9 cellular contexts compared by ENCODE assay signal in the genomic region with DNA sequence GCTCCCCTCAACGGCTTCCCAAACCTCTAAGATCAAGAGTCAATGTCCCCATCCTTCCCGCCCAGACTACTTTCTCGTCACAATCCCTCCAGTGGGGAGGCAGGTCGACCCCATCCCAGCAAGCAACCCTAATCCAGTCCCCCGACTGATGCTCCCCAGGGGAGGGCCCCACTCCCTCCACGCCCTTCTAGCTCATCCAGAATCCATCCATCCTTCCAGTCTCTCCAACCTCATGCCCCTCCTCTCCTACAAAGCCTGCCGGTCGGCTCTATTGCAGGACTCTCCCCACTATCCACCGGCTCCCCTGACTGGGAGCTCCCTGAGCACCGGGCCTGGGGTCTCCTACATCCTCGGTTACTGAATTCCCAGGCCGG. TPM values are rescaled to one million over a fixed set of nuclear protein-coding genes. Genes with fewer than 3 reads are reported as not detected.
DNase-seq lines count a peak whose midpoint lies in the region; ATAC-seq and TF ChIP-seq lines count a peak whose summit lies in the region.
"Had no signal": no experiment of that assay in that cellular context is flagged by ENCODE, and none has a peak within 500 bp of the region (broad histone marks: within the 10 kb centered on the region; RNA-seq: fewer than 3 reads in every experiment).

No MANE protein-coding gene starts in this region.

- H2AFZ ChIP-seq in PC-3 (ENCODE audit: low read length), result peak overlapping the region; percentile 84

- CTCF ChIA-PET in AG04449 (lab: Yijun Ruan, JAX), result interaction anchor here (0.9 to 3.9 kb wide), 9 partner anchors 9 to 375 kb away, joined by 3 to 32 read pairs (median 3); no protein-coding TSS in a partner anchor
- CTCF ChIA-PET in PC-3 (lab: Charles Lee), result interaction anchor here (0.5 to 0.7 kb wide), 2 partner anchors 15 to 319 kb away, joined by 3 to 4 read pairs; no protein-coding TSS in a partner anchor

- no peak overlapping the region for H3K27ac ChIP-seq in PC-3 (ENCODE audit: low read length)
- no peak overlapping the region for H3K27ac ChIP-seq in endodermal cell (ENCODE audit: low read depth, low read length)

- H3K4me2 ChIP-seq in PC-3 (ENCODE audit: low read length), result peak overlapping the region; percentile 98

- H3K9ac ChIP-seq in PC-3 (ENCODE audit: low read length) (0 out of 2 replicates have a peak overlapping the region, but pooled peaks have one; percentile 32), endodermal cell (ENCODE audit: extremely low read depth, low read length, poor library complexity, severe bottlenecking) (no peak overlapping the region)

- H3K79me2 ChIP-seq in PC-3 (ENCODE audit: low read length), result no peaks in the 10 kb centered on the region

- H3K36me3 Mint-ChIP-seq in endodermal cell (ENCODE audit: low read depth), result no peaks in the 10 kb centered on the region
- no peaks in the 10 kb centered on the region for H3K36me3 Mint-ChIP-seq in natural killer cell treated with Interleukin-12 subunit alpha and Interleukin-12 subunit beta and Interleukin-15 and Interleukin-18, amount 100 ng/mL, for 72 hours

- no peaks in the 10 kb centered on the region for H3F3A ChIP-seq in PC-3 (ENCODE audit: low read length, unreplicated experiment)

- no peaks in the 10 kb centered on the region for H4K20me1 ChIP-seq in PC-3 (ENCODE audit: low read length)

- DNase-seq in AG04449 (ENCODE audit: low read depth, low spot score) (no peak), PC-3 (no peak), endodermal cell (no peak), D341Med (ENCODE audit: low spot score) (no peak), NCI-H510A treated with DMSO at 0.1 percent for 48 hours (lab: John Stamatoyannopoulos, UW) (no peak), SIG-M5 treated with dmso at 0.1 percent for 504 hours (lab: John Stamatoyannopoulos, UW; ENCODE audit: unreplicated experiment) (no peak), NCI-H1048 (lab: John Stamatoyannopoulos, UW) (no peak)
- DNase-seq in natural killer cell treated with Interleukin-12 subunit alpha and Interleukin-12 subunit beta and Interleukin-15 and Interleukin-18, amount 100 ng/mL, for 72 hours (ENCODE audit: low spot score), result no peak
- DNase-seq: NCI-H524 treated with DMSO at 0.1 percent for 48 hours had no signal

- peaks cover 24% of the 10 kb centered on the region for H3K27me3 Mint-ChIP-seq in endodermal cell (ENCODE audit: insufficient read depth)
- H3K27me3 Mint-ChIP-seq in natural killer cell treated with Interleukin-12 subunit alpha and Interleukin-12 subunit beta and Interleukin-15 and Interleukin-18, amount 100 ng/mL, for 72 hours, result peaks cover 22 to 23% of the 10 kb centered on the region in 2 donors

- no peak for TF ChIP-seq CTCF in AG04449 (IDR thresholded peaks at IDR 0.05; ENCODE audit: insufficient read depth, low read length, missing control alignments)
- no peak for TF ChIP-seq CTCF in PC-3 (conservative IDR thresholded peaks at IDR 0.05; ENCODE audit: low read depth, low read length)
- no peak for TF ChIP-seq CTCF in endodermal cell (conservative IDR thresholded peaks at IDR 0.05)

- peaks cover 9% of the 10 kb centered on the region for H3K4me1 Mint-ChIP-seq in endodermal cell
- H3K4me1 Mint-ChIP-seq in natural killer cell treated with Interleukin-12 subunit alpha and Interleukin-12 subunit beta and Interleukin-15 and Interleukin-18, amount 100 ng/mL, for 72 hours (ENCODE audit: low read depth in 2 of 2), result peaks cover 10 to 17% of the 10 kb centered on the region in 2 donors

- H3K4me3 Mint-ChIP-seq in endodermal cell, result peak overlapping the region; percentile 78
- H3K4me3 Mint-ChIP-seq in natural killer cell treated with Interleukin-12 subunit alpha and Interleukin-12 subunit beta and Interleukin-15 and Interleukin-18, amount 100 ng/mL, for 72 hours, result peak overlapping the region; percentile 67

- WGBS in endodermal cell (ENCODE audit: insufficient coverage in 1 of 2, insufficient read length in 1 of 2), 2 experiments, result 28 to 47% methylated on average over 4 to 12 of the region's 12 CpGs

- H3K9me3 ChIP-seq in PC-3 (ENCODE audit: low read length), result no peaks in the 10 kb centered on the region
- H3K9me3 ChIP-seq in endodermal cell (ENCODE audit: control insufficient read depth, low read length), result no peaks in the 10 kb centered on the region

- H3K9me3 Mint-ChIP-seq in endodermal cell, result no peaks in the 10 kb centered on the region
- H3K9me3 Mint-ChIP-seq in natural killer cell treated with Interleukin-12 subunit alpha and Interleukin-12 subunit beta and Interleukin-15 and Interleukin-18, amount 100 ng/mL, for 72 hours, result no peaks in the 10 kb centered on the region

- POLR2A ChIA-PET in AG04449 (lab: Yijun Ruan, JAX) (no interaction called here), PC-3 (lab: Charles Lee; ENCODE audit: unreplicated experiment) (no interaction called here)

- BruUV-seq in PC-3 (replicated peaks; lab: Mats Ljungman, UMichigan), result no TSS peak

- H3K36me3 ChIP-seq in PC-3 (ENCODE audit: low read depth, low read length), result no peaks in the 10 kb centered on the region
- no peaks in the 10 kb centered on the region for H3K36me3 ChIP-seq in endodermal cell (ENCODE audit: control insufficient read depth, insufficient read depth, low read length)

- H3K27me3 ChIP-seq in PC-3 (ENCODE audit: low read length) (no peaks in the 10 kb centered on the region), endodermal cell (ENCODE audit: control insufficient read depth, insufficient read depth, low read length, poor library complexity, severe bottlenecking) (peaks cover 11% of the 10 kb centered on the region)

- 0 out of 2 replicates have a peak, but pooled peaks cover 4% of the 10 kb centered on the region for H3K4me1 ChIP-seq in PC-3 (ENCODE audit: insufficient read depth, low read length)
- no peaks in the 10 kb centered on the region for H3K4me1 ChIP-seq in endodermal cell (ENCODE audit: control insufficient read depth, insufficient read depth, low read length)

- H3K27ac Mint-ChIP-seq in endodermal cell, result no peak overlapping the region
- no peak overlapping the region for H3K27ac Mint-ChIP-seq in natural killer cell treated with Interleukin-12 subunit alpha and Interleukin-12 subunit beta and Interleukin-15 and Interleukin-18, amount 100 ng/mL, for 72 hours

- no peaks in the 10 kb centered on the region for H3K9me2 ChIP-seq in PC-3 (replicated peaks; ENCODE audit: low read length)

- H3K4me3 ChIP-seq in AG04449 (ENCODE audit: low read depth, low read length) (peak overlapping the region; percentile 65), PC-3 (ENCODE audit: low read length) (peak overlapping the region; percentile 74), endodermal cell (ENCODE audit: low read length) (peak overlapping the region; percentile 84)

- no peak for ATAC-seq in PC-3
- no peak for ATAC-seq in natural killer cell treated with Interleukin-12 subunit alpha and Interleukin-12 subunit beta and Interleukin-15 and Interleukin-18, amount 100 ng/mL, for 72 hours

- intact Hi-C loops in PC-3 (cut with micrococcal nuclease), result no loop called here

RNA-seq across cellular contexts. Expression of gene ADAMTS7, which starts 1.3 kb away (rescaled TPM):
- total RNA-seq in PC-3 (2014; rRNA removed) (4.2 and 5.2 TPM in 2 replicates), endodermal cell (10 to 100 TPM; 55.8 to 67.1 TPM)
- 58.8 TPM for polyA plus RNA-seq in endodermal cell (2013, experiment 1 of 2)
- polyA plus RNA-seq in endodermal cell (2013, experiment 2 of 2), result 53.4 TPM
- under 1 TPM; 0.19 to 0.20 TPM for total RNA-seq in natural killer cell treated with Interleukin-12 subunit alpha and Interleukin-12 subunit beta and Interleukin-15 and Interleukin-18, amount 100 ng/mL, for 72 hours
